Comparison of ENCODE assay signal across 8 cellular contexts in the genomic region with DNA sequence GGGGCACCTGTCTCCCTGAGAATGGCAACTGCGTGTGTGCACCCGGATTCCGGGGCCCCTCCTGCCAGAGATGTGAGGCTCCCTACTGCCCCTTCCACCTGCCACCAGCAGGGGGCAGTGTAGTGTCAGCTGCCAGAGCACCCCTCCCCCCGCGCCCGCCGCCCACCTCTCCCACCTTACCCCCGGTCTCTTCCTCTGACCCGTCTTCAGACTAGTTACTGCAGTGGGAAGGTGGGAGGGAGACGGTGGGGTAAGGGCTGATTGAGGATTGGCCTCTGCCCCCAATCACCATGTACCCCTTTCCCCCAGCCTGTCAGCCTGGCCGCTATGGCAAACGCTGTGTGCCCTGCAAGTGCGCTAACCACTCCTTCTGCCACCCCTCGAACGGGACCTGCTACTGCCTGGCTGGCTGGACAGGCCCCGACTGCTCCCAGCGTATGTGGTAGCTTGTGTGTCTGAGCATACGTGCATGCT. TPM values are rescaled to one million over a fixed set of nuclear protein-coding genes. Genes with fewer than 3 reads are reported as not detected.
DNase-seq lines count a peak whose midpoint lies in the region; ATAC-seq, FAIRE-seq and TF ChIP-seq lines count a peak whose summit lies in the region.

No MANE protein-coding gene starts in this region.

- POLR2A ChIA-PET in A549 (lab: Yijun Ruan, JAX) = interaction anchor here (0.7 to 1.3 kb wide), 2 partner anchors 12 to 14 kb away, joined by 3 to 4 read pairs; no protein-coding TSS in a partner anchor

- H3K27me3 Mint-ChIP-seq in astrocyte (ENCODE audit: low read depth, unreplicated experiment) = peaks cover 6% of the 10 kb centered on the region
- H3K27me3 Mint-ChIP-seq in stimulated activated naive B cell treated with anti-CD40 and anti-IgM and Interleukin-4, amounts not matched to agents 10 μg/mL and 1 μg/mL and 100 μg/mL, for 72 hours = peaks cover 38 to 51% of the 10 kb centered on the region in 2 donors

- ATAC-seq in A549 = peak; percentile 52 to 78; a peak in 4 of 6 replicates
- peak; percentile 46 for ATAC-seq in SK-N-SH treated with all-trans-retinoic acid at 6 μM for 48 hours
- peak; percentile 38 to 60 for ATAC-seq in stimulated activated naive B cell treated with anti-CD40 and anti-IgM and Interleukin-4, amounts not matched to agents 10 μg/mL and 1 μg/mL and 100 μg/mL, for 72 hours (replicated peaks)

- peaks cover 10% of the 10 kb centered on the region for H4K20me1 ChIP-seq in astrocyte (ENCODE audit: insufficient read depth, low read length)

- peaks cover 3% of the 10 kb centered on the region for H3K9me3 Mint-ChIP-seq in astrocyte (ENCODE audit: unreplicated experiment)
- H3K9me3 Mint-ChIP-seq in stimulated activated naive B cell treated with anti-CD40 and anti-IgM and Interleukin-4, amounts not matched to agents 10 μg/mL and 1 μg/mL and 100 μg/mL, for 72 hours = no peaks in the 10 kb centered on the region

- FAIRE-seq in A549 (lab: Jason Lieb, UNC) (no peak), astrocyte (lab: Jason Lieb, UNC) (no peak)

- 38% methylated on average over 5 of the region's 18 CpGs for WGBS in A549 (ENCODE audit: missing lambda C conversion rate)

- no peak overlapping the region for H3K9ac ChIP-seq in astrocyte (ENCODE audit: low read length)

- no peak for TF ChIP-seq POLR2A in A549 (IDR thresholded peaks at IDR 0.05; ENCODE audit: low read length)

- no peaks in the 10 kb centered on the region for H3K27me3 ChIP-seq in astrocyte (ENCODE audit: insufficient read depth, low read length)

- DNase-seq in A549 (ENCODE audit: low read depth in 1 of 2, low spot score in 1 of 2) (peak; percentile 43 to 66), astrocyte (ENCODE audit: low read depth) (no peak), left kidney (ENCODE audit: low read depth, low spot score) (peak; percentile 68), retina (no peak), cerebellar nuclear complex (lab: John Stamatoyannopoulos, UW) (no peak)
- no peak for DNase-seq in stimulated activated naive B cell treated with anti-CD40 and anti-IgM and Interleukin-4, amounts not matched to agents 10 μg/mL and 1 μg/mL and 100 μg/mL, for 72 hours

- no peak overlapping the region for H2AFZ ChIP-seq in astrocyte (ENCODE audit: low read depth, low read length)

- H3K36me3 ChIP-seq in astrocyte (ENCODE audit: insufficient read depth, low read length) = peaks cover 6% of the 10 kb centered on the region

- TF ChIP-seq EP300 in A549 (IDR thresholded peaks at IDR 0.05) = no peak

- CTCF ChIA-PET in A549 (lab: Yijun Ruan, JAX) = interaction anchor here (0.6 to 6.7 kb wide), 22 partner anchors 17 to 310 kb away, joined by 3 to 102 read pairs (median 4); a partner anchor contains a TSS

- H3K4me1 ChIP-seq in A549 (peaks cover 20% of the 10 kb centered on the region), astrocyte (ENCODE audit: insufficient read depth, low read length) (peaks cover 38% of the 10 kb centered on the region)

- H3K9me3 ChIP-seq in A549 = no peaks in the 10 kb centered on the region
- peaks cover 6% of the 10 kb centered on the region for H3K9me3 ChIP-seq in astrocyte (ENCODE audit: insufficient read depth, low read depth, low read length)

- TF ChIP-seq CTCF in A549 (IDR thresholded peaks at IDR 0.05) (peak; percentile 83), GM12875 (IDR thresholded peaks at IDR 0.05; ENCODE audit: borderline replicate concordance, insufficient read depth, low read depth, low read length) (peak; percentile 91), astrocyte (IDR thresholded peaks at IDR 0.05; ENCODE audit: insufficient read depth, low read depth, low read length) (peak; percentile 20)

- H3K4me1 Mint-ChIP-seq in astrocyte (ENCODE audit: low read depth, unreplicated experiment) = peaks cover 31% of the 10 kb centered on the region
- peaks cover 0 to 7% of the 10 kb centered on the region in 2 donors for H3K4me1 Mint-ChIP-seq in stimulated activated naive B cell treated with anti-CD40 and anti-IgM and Interleukin-4, amounts not matched to agents 10 μg/mL and 1 μg/mL and 100 μg/mL, for 72 hours

- no peak overlapping the region for H3K4me3 Mint-ChIP-seq in astrocyte (ENCODE audit: unreplicated experiment)
- H3K4me3 Mint-ChIP-seq in stimulated activated naive B cell treated with anti-CD40 and anti-IgM and Interleukin-4, amounts not matched to agents 10 μg/mL and 1 μg/mL and 100 μg/mL, for 72 hours = no peak overlapping the region

- H3K27ac ChIP-seq in A549 = peak overlapping the region in 1 of 2 experiments; percentile 52; a peak in 2 of 6 replicates
- no peak overlapping the region for H3K27ac ChIP-seq in astrocyte (ENCODE audit: low read depth, low read length)

- peak overlapping the region; percentile 59 for H3K4me2 ChIP-seq in A549
- no peak overlapping the region for H3K4me2 ChIP-seq in astrocyte (ENCODE audit: low read length)

- no peak overlapping the region for H3K27ac Mint-ChIP-seq in astrocyte (ENCODE audit: unreplicated experiment)
- H3K27ac Mint-ChIP-seq in stimulated activated naive B cell treated with anti-CD40 and anti-IgM and Interleukin-4, amounts not matched to agents 10 μg/mL and 1 μg/mL and 100 μg/mL, for 72 hours = no peak overlapping the region

- peak; percentile 37 to 50; a peak in 4 of 5 replicates for TF ChIP-seq RAD21 in A549 (conservative IDR thresholded peaks at IDR 0.05 in 1 of 2, IDR thresholded peaks at IDR 0.05 in 1 of 2)

- H3K36me3 Mint-ChIP-seq in astrocyte (ENCODE audit: low read depth, unreplicated experiment) = peaks cover 17% of the 10 kb centered on the region
- H3K36me3 Mint-ChIP-seq in stimulated activated naive B cell treated with anti-CD40 and anti-IgM and Interleukin-4, amounts not matched to agents 10 μg/mL and 1 μg/mL and 100 μg/mL, for 72 hours = no peaks in the 10 kb centered on the region

- H3K4me3 ChIP-seq in A549 (no peak overlapping the region), GM12875 (ENCODE audit: low read depth, low read length) (no peak overlapping the region), astrocyte (ENCODE audit: insufficient read depth, low read depth, low read length) (no peak overlapping the region)

- H3K79me2 ChIP-seq in astrocyte (ENCODE audit: insufficient read depth, low read length) = no peaks in the 10 kb centered on the region

TF ChIP-seq in A549, 52 proteins besides CTCF, POLR2A, EP300 and RAD21:
- no peak for TF ChIP-seq KDM5A (IDR thresholded peaks at IDR 0.05)
- no peak for TF ChIP-seq ZNF302 (CRISPR knock-in tag; IDR thresholded peaks at IDR 0.05)
- peak; percentile 53; the same call in 2 of the 3 replicates for TF ChIP-seq SMC3 (IDR thresholded peaks at IDR 0.05)
TF ChIP-seq in A549: peak in this region for 1.

TF ChIP-seq in SK-N-SH treated with all-trans-retinoic acid at 6 μM for 48 hours, 23 proteins besides CTCF, POLR2A, EP300 and RAD21 (continues in another document):
- TF ChIP-seq, protein P1, sequence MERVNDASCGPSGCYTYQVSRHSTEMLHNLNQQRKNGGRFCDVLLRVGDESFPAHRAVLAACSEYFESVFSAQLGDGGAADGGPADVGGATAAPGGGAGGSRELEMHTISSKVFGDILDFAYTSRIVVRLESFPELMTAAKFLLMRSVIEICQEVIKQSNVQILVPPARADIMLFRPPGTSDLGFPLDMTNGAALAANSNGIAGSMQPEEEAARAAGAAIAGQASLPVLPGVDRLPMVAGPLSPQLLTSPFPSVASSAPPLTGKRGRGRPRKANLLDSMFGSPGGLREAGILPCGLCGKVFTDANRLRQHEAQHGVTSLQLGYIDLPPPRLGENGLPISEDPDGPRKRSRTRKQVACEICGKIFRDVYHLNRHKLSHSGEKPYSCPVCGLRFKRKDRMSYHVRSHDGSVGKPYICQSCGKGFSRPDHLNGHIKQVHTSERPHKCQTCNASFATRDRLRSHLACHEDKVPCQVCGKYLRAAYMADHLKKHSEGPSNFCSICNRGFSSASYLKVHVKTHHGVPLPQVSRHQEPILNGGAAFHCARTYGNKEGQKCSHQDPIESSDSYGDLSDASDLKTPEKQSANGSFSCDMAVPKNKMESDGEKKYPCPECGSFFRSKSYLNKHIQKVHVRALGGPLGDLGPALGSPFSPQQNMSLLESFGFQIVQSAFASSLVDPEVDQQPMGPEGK (CRISPR knock-in tag; IDR thresholded peaks at IDR 0.05; ENCODE audit: borderline replicate concordance) = no peak
- TF ChIP-seq ZFP3 (CRISPR knock-in tag; IDR thresholded peaks at IDR 0.05) (no peak), ZFP30 (CRISPR knock-in tag; IDR thresholded peaks at IDR 0.05) (no peak), ESRRG (CRISPR knock-in tag; IDR thresholded peaks at IDR 0.05) (no peak), RARB (CRISPR knock-in tag; IDR thresholded peaks at IDR 0.05) (no peak), OSR1 (CRISPR knock-in tag; IDR thresholded peaks at IDR 0.05) (no peak), ZNF565 (CRISPR knock-in tag; conservative IDR thresholded peaks at IDR 0.05; ENCODE audit: low read depth) (no peak), GLIS3 (CRISPR knock-in tag; IDR thresholded peaks at IDR 0.05) (no peak)

RNA-seq across cellular contexts. Expression of a gene that starts 10.1 kb away (rescaled TPM):
- 0.15 TPM in 1 of 2 replicates, not detected in the other for polyA plus RNA-seq in A549 (2011; rRNA removed)
- 0.10 and 0.20 TPM in 2 replicates for polyA plus RNA-seq in A549 (2012; cell fraction: cytosol; rRNA removed)
- 0.34 and 0.40 TPM in 2 replicates for polyA plus RNA-seq in A549 (2012; cell fraction: nucleus; rRNA removed)
- 0.10 to 0.33 TPM (median 0.14 TPM) in 3 replicates for polyA plus RNA-seq in A549 (2017; fragmentation: RNase III; extraction: RNeasy Plus Mini Kit Qiagen cat#74134 plus additional on column Dnase treatment)
- polyA minus RNA-seq in A549 (2011; rRNA and poly(A)+ RNA removed) = not detected in 2 replicates
- total RNA-seq in astrocyte = 0.14 TPM in 1 of 2 replicates, not detected in the other

RNA-seq across cellular contexts. Expression of a gene that starts 16.8 kb away (rescaled TPM):
- 1.7 and 2.9 TPM in 2 replicates for polyA plus RNA-seq in A549 (2011; rRNA removed)
- polyA plus RNA-seq in A549 (2012; cell fraction: cytosol; rRNA removed) = 4.2 and 5.4 TPM in 2 replicates
- polyA plus RNA-seq in A549 (2012; cell fraction: nucleus; rRNA removed) = 27.8 and 33.5 TPM in 2 replicates
- 5.0 to 7.5 TPM (median 6.3 TPM) in 3 replicates for polyA plus RNA-seq in A549 (2017; fragmentation: RNase III; extraction: RNeasy Plus Mini Kit Qiagen cat#74134 plus additional on column Dnase treatment)
- 0.79 and 1.4 TPM in 2 replicates for polyA minus RNA-seq in A549 (2011; rRNA and poly(A)+ RNA removed)
- 8.5 and 17.3 TPM in 2 replicates for total RNA-seq in astrocyte

RNA-seq across cellular contexts. Expression of a gene that starts 49.7 kb away (rescaled TPM):
- polyA plus RNA-seq in A549 (2011; rRNA removed) = 0.05 and 0.07 TPM in 2 replicates
- polyA plus RNA-seq in A549 (2012; cell fraction: cytosol; rRNA removed) = 0.13 and 0.16 TPM in 2 replicates
- 0.47 and 0.67 TPM in 2 replicates for polyA plus RNA-seq in A549 (2012; cell fraction: nucleus; rRNA removed)
- 0.08 to 0.18 TPM (median 0.10 TPM) in 3 replicates for polyA plus RNA-seq in A549 (2017; fragmentation: RNase III; extraction: RNeasy Plus Mini Kit Qiagen cat#74134 plus additional on column Dnase treatment)
- 0.34 TPM in 1 of 2 replicates, not detected in the other for polyA minus RNA-seq in A549 (2011; rRNA and poly(A)+ RNA removed)
- total RNA-seq in astrocyte = 0.10 and 0.27 TPM in 2 replicates

RNA-seq across cellular contexts. Expression of a gene that starts 51.4 kb away (rescaled TPM):
- polyA plus RNA-seq in A549 (2011; rRNA removed) (not detected in 2 replicates), A549 (2017; fragmentation: RNase III; extraction: RNeasy Plus Mini Kit Qiagen cat#74134 plus additional on column Dnase treatment) (not detected in 3 replicates)
- not detected in 2 replicates for polyA plus RNA-seq in A549 (2012; cell fraction: cytosol; rRNA removed)
- 0.01 TPM in 1 of 2 replicates, not detected in the other for polyA plus RNA-seq in A549 (2012; cell fraction: nucleus; rRNA removed)
- not detected in 2 replicates for polyA minus RNA-seq in A549 (2011; rRNA and poly(A)+ RNA removed)
- total RNA-seq in astrocyte = 0.05 TPM in 1 of 2 replicates, not detected in the other

Comparison
In these comparisons a context has a peak if more than half of its experiments do, and no peak if none do; other contexts are left out.
1. DNase-seq: peak in A549 (2 of 2) and left kidney (single experiment); none in astrocyte (single experiment), stimulated activated naive B cell treated with anti-CD40 and anti-IgM and Interleukin-4, amounts not matched to agents 10 μg/mL and 1 μg/mL and 100 μg/mL, for 72 hours (single experiment), retina (single experiment) and cerebellar nuclear complex (0 of 2).
2. CTCF ChIP-seq: peak in every context shown above with its lines; median percentile 91 in GM12875; 83 in A549; 20 in astrocyte.
3. Peak in every context shown above with its lines, with median percentiles within 50 percentile points of each other: ATAC-seq.